ENCODE assay signal across 17 cellular contexts in the genomic region with DNA sequence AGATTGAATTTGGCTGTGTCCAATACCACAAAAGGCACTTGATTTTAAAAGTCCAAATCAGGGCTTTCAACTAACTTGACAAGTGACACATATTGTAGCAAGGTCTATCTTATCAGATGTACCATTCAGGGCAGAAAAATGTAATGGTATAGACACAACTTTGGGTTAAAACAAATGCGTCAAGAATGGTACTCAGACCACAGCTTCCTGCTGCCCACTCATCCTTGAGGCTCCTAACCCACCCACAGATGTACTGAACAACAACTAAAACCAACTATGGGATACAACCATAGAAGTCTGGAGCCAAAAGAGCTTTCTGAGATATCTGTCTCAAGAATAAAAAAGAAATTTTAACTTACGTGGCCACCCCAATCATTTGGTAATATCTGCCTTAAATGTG.
"Had no signal": no experiment of that assay in that cellular context is flagged by ENCODE, and none has a peak within 500 bp of the region (broad histone marks: within the 10 kb centered on the region; RNA-seq: fewer than 3 reads in every experiment).

No MANE protein-coding gene starts in this region.

- H3K4me1 Mint-ChIP-seq: activated CD4-positive, alpha-beta T cell treated with anti-CD3 and anti-CD28 coated beads, Interleukin-2, amount 10 ng/mL, durations not matched to agents 24 days and 14 days had no signal

- ATAC-seq: left lung; mucosa of descending colon; naive thymus-derived CD4-positive, alpha-beta T cell had no signal

- H3K36me3 Mint-ChIP-seq: naive thymus-derived CD4-positive, alpha-beta T cell had no signal

- H3K4me3 Mint-ChIP-seq: activated CD4-positive, alpha-beta T cell treated with anti-CD3 and anti-CD28 coated beads, Interleukin-2, amount 10 ng/mL, durations not matched to agents 24 days and 14 days; activated T-helper 1 cell treated with anti-CD3 and anti-CD28 coated beads, Interleukin-12 subunit alpha, Interleukin-12 subunit beta, Interleukin-2, Interleukin-4 antibody, amounts not matched to agents 30 ng/mL and 10 ng/mL and 1 ng/mL, durations not matched to agents 14 hours and 24 hours and 36 hours; endodermal cell; naive thymus-derived CD4-positive, alpha-beta T cell; T-helper 2 cell treated with Interferon-gamma antibody and Interleukin-4, amounts not matched to agents 5 μg/mL and 100 μg/mL, for 36 hours had no signal

- DNase-seq: activated CD4-positive, alpha-beta T cell treated with anti-CD3 and anti-CD28 coated beads, Interleukin-2, amount 10 ng/mL, durations not matched to agents 24 days and 14 days; activated CD4-positive, CD25-positive, alpha-beta regulatory T cell; activated naive CD4-positive, alpha-beta T cell; aorta; dorsolateral prefrontal cortex; endodermal cell; hippocampal formation; kidney; left lung; mucosa of descending colon; naive thymus-derived CD4-positive, alpha-beta T cell; sigmoid colon; stimulated activated CD4-positive, alpha-beta T cell treated with anti-CD3 and anti-CD28 coated beads, Interleukin-12 subunit alpha, Interleukin-12 subunit beta, amount 100 ng/mL, for 4 hours; stimulated activated CD4-positive, alpha-beta T cell treated with anti-CD3 and anti-CD28 coated beads, Interleukin-2, amount 100 ng/mL, for 24 hours had no signal

- H3K4me3 ChIP-seq: cardiac muscle cell, dorsolateral prefrontal cortex, left lung, mucosa of descending colon, sigmoid colon had no signal

- H3K27ac Mint-ChIP-seq: activated CD4-positive, alpha-beta T cell treated with anti-CD3 and anti-CD28 coated beads, Interleukin-2, amount 10 ng/mL, durations not matched to agents 24 days and 14 days; activated T-helper 1 cell treated with anti-CD3 and anti-CD28 coated beads, Interleukin-12 subunit alpha, Interleukin-12 subunit beta, Interleukin-2, Interleukin-4 antibody, amounts not matched to agents 30 ng/mL and 10 ng/mL and 1 ng/mL, durations not matched to agents 14 hours and 24 hours and 36 hours; endodermal cell; naive thymus-derived CD4-positive, alpha-beta T cell; T-helper 2 cell treated with Interferon-gamma antibody and Interleukin-4, amounts not matched to agents 5 μg/mL and 100 μg/mL, for 36 hours had no signal

- H3K9me3 Mint-ChIP-seq: activated CD4-positive, alpha-beta T cell treated with anti-CD3 and anti-CD28 coated beads, Interleukin-2, amount 10 ng/mL, durations not matched to agents 24 days and 14 days; activated T-helper 1 cell treated with anti-CD3 and anti-CD28 coated beads, Interleukin-12 subunit alpha, Interleukin-12 subunit beta, Interleukin-2, Interleukin-4 antibody, amounts not matched to agents 30 ng/mL and 10 ng/mL and 1 ng/mL, durations not matched to agents 14 hours and 24 hours and 36 hours; endodermal cell; naive thymus-derived CD4-positive, alpha-beta T cell; T-helper 2 cell treated with Interferon-gamma antibody and Interleukin-4, amounts not matched to agents 5 μg/mL and 100 μg/mL, for 36 hours had no signal
